Comparison of ENCODE assay signal across 1 cellular context in genomic region chr19:14496849-14497346, GRCh38.
TF ChIP-seq lines count a peak whose summit lies in the region.

No MANE protein-coding gene starts in this region.

TF ChIP-seq in HepG2, 621 proteins besides CTCF, POLR2A, EP300 and RAD21:
- TF ChIP-seq, protein P1, sequence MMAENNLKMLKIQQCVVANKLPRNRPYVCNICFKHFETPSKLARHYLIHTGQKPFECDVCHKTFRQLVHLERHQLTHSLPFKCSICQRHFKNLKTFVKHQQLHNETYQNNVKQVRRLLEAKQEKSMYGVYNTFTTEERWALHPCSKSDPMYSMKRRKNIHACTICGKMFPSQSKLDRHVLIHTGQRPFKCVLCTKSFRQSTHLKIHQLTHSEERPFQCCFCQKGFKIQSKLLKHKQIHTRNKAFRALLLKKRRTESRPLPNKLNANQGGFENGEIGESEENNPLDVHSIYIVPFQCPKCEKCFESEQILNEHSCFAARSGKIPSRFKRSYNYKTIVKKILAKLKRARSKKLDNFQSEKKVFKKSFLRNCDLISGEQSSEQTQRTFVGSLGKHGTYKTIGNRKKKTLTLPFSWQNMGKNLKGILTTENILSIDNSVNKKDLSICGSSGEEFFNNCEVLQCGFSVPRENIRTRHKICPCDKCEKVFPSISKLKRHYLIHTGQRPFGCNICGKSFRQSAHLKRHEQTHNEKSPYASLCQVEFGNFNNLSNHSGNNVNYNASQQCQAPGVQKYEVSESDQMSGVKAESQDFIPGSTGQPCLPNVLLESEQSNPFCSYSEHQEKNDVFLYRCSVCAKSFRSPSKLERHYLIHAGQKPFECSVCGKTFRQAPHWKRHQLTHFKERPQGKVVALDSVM (CRISPR knock-in tag; IDR thresholded peaks at IDR 0.05), result no peak
- TF ChIP-seq POLR2G (IDR thresholded peaks at IDR 0.05; ENCODE audit: low read depth, low read length) (0 out of 2 replicates have a peak, but pooled peaks have one; percentile 8), HMG20A (CRISPR knock-in tag; IDR thresholded peaks at IDR 0.05; ENCODE audit: borderline replicate concordance) (no peak), ZNF512B (CRISPR knock-in tag; IDR thresholded peaks at IDR 0.05; ENCODE audit: borderline replicate concordance) (no peak), ZFP36 (IDR thresholded peaks at IDR 0.05; ENCODE audit: borderline replicate concordance, low read depth, low read length, partially characterized antibody) (peak; percentile 66), SMAD1 (CRISPR knock-in tag; IDR thresholded peaks at IDR 0.05; ENCODE audit: borderline replicate concordance, low read depth) (no peak), KDM5B (CRISPR knock-in tag; IDR thresholded peaks at IDR 0.05; ENCODE audit: borderline replicate concordance) (no peak), PAWR (CRISPR knock-in tag; IDR thresholded peaks at IDR 0.05; ENCODE audit: borderline replicate concordance) (no peak), ZMYM2 (CRISPR knock-in tag; IDR thresholded peaks at IDR 0.05) (0 out of 2 replicates have a peak, but pooled peaks have one; percentile 11), RAD51 (IDR thresholded peaks at IDR 0.05; ENCODE audit: borderline replicate concordance) (no peak), HNRNPK (IDR thresholded peaks at IDR 0.05; ENCODE audit: low read depth, low read length, poor library complexity, severe bottlenecking) (no peak), BHLHE40 (IDR thresholded peaks at IDR 0.05; ENCODE audit: low read length) (no peak), ZNF776 (CRISPR knock-in tag; IDR thresholded peaks at IDR 0.05) (0 out of 2 replicates have a peak, but pooled peaks have one; percentile 4), POLR2AphosphoS5 (IDR thresholded peaks at IDR 0.05; ENCODE audit: low read depth, low read length) (0 out of 2 replicates have a peak, but pooled peaks have one; percentile 12), GTF2F1 (IDR thresholded peaks at IDR 0.05; ENCODE audit: low read length) (no peak), CBFB (CRISPR knock-in tag; IDR thresholded peaks at IDR 0.05) (no peak), THRA (CRISPR knock-in tag; IDR thresholded peaks at IDR 0.05; ENCODE audit: borderline replicate concordance) (no peak), LCORL (IDR thresholded peaks at IDR 0.05) (no peak), LCORL (CRISPR knock-in tag; IDR thresholded peaks at IDR 0.05) (no peak), ZNF766 (CRISPR knock-in tag; IDR thresholded peaks at IDR 0.05; ENCODE audit: borderline replicate concordance) (no peak), ZNF772 (CRISPR knock-in tag; IDR thresholded peaks at IDR 0.05) (peak; percentile 46; the same call in 1 of the 2 replicates), NAIF1 (CRISPR knock-in tag; IDR thresholded peaks at IDR 0.05; ENCODE audit: borderline replicate concordance) (0 out of 2 replicates have a peak, but pooled peaks have one; percentile 23), ZNF788 (CRISPR knock-in tag; IDR thresholded peaks at IDR 0.05; ENCODE audit: borderline replicate concordance) (0 out of 2 replicates have a peak, but pooled peaks have one; percentile 10), ZSCAN31 (CRISPR knock-in tag; IDR thresholded peaks at IDR 0.05; ENCODE audit: low read depth) (0 out of 2 replicates have a peak, but pooled peaks have one; percentile 22), ZNF670 (CRISPR knock-in tag; IDR thresholded peaks at IDR 0.05; ENCODE audit: borderline replicate concordance) (no peak), ZBTB3 (CRISPR knock-in tag; IDR thresholded peaks at IDR 0.05; ENCODE audit: borderline replicate concordance, low read depth) (no peak), ZNF782 (CRISPR knock-in tag; IDR thresholded peaks at IDR 0.05; ENCODE audit: borderline replicate concordance) (no peak), ELF3 (CRISPR knock-in tag; IDR thresholded peaks at IDR 0.05) (no peak), ZBTB26 (CRISPR knock-in tag; IDR thresholded peaks at IDR 0.05; ENCODE audit: borderline replicate concordance) (no peak), ZNF775 (CRISPR knock-in tag; IDR thresholded peaks at IDR 0.05; ENCODE audit: borderline replicate concordance) (no peak), EED (CRISPR knock-in tag; IDR thresholded peaks at IDR 0.05) (0 out of 2 replicates have a peak, but pooled peaks have one; percentile 30), NFYC (CRISPR knock-in tag; IDR thresholded peaks at IDR 0.05) (no peak), HNRNPUL1 (IDR thresholded peaks at IDR 0.05; ENCODE audit: low read depth, low read length) (no peak), ZSCAN22 (CRISPR knock-in tag; IDR thresholded peaks at IDR 0.05) (peak; percentile 100), FOXO1 (CRISPR knock-in tag; IDR thresholded peaks at IDR 0.05) (no peak), PHF8 (CRISPR knock-in tag; IDR thresholded peaks at IDR 0.05) (no peak)
- TF ChIP-seq, protein P2, sequence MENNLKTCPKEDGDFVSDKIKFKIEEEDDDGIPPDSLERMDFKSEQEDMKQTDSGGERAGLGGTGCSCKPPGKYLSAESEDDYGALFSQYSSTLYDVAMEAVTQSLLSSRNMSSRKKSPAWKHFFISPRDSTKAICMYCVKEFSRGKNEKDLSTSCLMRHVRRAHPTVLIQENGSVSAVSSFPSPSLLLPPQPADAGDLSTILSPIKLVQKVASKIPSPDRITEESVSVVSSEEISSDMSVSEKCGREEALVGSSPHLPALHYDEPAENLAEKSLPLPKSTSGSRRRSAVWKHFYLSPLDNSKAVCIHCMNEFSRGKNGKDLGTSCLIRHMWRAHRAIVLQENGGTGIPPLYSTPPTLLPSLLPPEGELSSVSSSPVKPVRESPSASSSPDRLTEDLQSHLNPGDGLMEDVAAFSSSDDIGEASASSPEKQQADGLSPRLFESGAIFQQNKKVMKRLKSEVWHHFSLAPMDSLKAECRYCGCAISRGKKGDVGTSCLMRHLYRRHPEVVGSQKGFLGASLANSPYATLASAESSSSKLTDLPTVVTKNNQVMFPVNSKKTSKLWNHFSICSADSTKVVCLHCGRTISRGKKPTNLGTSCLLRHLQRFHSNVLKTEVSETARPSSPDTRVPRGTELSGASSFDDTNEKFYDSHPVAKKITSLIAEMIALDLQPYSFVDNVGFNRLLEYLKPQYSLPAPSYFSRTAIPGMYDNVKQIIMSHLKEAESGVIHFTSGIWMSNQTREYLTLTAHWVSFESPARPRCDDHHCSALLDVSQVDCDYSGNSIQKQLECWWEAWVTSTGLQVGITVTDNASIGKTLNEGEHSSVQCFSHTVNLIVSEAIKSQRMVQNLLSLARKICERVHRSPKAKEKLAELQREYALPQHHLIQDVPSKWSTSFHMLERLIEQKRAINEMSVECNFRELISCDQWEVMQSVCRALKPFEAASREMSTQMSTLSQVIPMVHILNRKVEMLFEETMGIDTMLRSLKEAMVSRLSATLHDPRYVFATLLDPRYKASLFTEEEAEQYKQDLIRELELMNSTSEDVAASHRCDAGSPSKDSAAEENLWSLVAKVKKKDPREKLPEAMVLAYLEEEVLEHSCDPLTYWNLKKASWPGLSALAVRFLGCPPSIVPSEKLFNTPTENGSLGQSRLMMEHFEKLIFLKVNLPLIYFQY (CRISPR knock-in tag; IDR thresholded peaks at IDR 0.05; ENCODE audit: borderline replicate concordance), result no peak
- TF ChIP-seq, protein P3, sequence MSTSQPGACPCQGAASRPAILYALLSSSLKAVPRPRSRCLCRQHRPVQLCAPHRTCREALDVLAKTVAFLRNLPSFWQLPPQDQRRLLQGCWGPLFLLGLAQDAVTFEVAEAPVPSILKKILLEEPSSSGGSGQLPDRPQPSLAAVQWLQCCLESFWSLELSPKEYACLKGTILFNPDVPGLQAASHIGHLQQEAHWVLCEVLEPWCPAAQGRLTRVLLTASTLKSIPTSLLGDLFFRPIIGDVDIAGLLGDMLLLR (CRISPR knock-in tag; IDR thresholded peaks at IDR 0.05), result no peak
- TF ChIP-seq, protein P4, sequence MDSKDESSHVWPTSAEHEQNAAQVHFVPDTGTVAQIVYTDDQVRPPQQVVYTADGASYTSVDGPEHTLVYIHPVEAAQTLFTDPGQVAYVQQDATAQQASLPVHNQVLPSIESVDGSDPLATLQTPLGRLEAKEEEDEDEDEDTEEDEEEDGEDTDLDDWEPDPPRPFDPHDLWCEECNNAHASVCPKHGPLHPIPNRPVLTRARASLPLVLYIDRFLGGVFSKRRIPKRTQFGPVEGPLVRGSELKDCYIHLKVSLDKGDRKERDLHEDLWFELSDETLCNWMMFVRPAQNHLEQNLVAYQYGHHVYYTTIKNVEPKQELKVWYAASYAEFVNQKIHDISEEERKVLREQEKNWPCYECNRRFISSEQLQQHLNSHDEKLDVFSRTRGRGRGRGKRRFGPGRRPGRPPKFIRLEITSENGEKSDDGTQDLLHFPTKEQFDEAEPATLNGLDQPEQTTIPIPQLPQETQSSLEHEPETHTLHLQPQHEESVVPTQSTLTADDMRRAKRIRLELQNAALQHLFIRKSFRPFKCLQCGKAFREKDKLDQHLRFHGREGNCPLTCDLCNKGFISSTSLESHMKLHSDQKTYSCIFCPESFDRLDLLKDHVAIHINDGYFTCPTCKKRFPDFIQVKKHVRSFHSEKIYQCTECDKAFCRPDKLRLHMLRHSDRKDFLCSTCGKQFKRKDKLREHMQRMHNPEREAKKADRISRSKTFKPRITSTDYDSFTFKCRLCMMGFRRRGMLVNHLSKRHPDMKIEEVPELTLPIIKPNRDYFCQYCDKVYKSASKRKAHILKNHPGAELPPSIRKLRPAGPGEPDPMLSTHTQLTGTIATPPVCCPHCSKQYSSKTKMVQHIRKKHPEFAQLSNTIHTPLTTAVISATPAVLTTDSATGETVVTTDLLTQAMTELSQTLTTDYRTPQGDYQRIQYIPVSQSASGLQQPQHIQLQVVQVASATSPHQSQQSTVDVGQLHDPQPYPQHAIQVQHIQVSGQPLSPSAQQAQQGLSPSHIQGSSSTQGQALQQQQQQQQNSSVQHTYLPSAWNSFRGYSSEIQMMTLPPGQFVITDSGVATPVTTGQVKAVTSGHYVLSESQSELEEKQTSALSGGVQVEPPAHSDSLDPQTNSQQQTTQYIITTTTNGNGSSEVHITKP (CRISPR knock-in tag; IDR thresholded peaks at IDR 0.05; ENCODE audit: low read depth), result peak; percentile 70; the same call in 1 of the 2 replicates
- TF ChIP-seq, protein P5, sequence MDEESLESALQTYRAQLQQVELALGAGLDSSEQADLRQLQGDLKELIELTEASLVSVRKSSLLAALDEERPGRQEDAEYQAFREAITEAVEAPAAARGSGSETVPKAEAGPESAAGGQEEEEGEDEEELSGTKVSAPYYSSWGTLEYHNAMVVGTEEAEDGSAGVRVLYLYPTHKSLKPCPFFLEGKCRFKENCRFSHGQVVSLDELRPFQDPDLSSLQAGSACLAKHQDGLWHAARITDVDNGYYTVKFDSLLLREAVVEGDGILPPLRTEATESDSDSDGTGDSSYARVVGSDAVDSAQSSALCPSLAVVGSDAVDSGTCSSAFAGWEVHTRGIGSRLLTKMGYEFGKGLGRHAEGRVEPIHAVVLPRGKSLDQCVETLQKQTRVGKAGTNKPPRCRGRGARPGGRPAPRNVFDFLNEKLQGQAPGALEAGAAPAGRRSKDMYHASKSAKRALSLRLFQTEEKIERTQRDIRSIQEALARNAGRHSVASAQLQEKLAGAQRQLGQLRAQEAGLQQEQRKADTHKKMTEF (CRISPR knock-in tag; IDR thresholded peaks at IDR 0.05), result no peak
- TF ChIP-seq, protein P6, sequence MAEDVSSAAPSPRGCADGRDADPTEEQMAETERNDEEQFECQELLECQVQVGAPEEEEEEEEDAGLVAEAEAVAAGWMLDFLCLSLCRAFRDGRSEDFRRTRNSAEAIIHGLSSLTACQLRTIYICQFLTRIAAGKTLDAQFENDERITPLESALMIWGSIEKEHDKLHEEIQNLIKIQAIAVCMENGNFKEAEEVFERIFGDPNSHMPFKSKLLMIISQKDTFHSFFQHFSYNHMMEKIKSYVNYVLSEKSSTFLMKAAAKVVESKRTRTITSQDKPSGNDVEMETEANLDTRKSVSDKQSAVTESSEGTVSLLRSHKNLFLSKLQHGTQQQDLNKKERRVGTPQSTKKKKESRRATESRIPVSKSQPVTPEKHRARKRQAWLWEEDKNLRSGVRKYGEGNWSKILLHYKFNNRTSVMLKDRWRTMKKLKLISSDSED (CRISPR knock-in tag; IDR thresholded peaks at IDR 0.05), result no peak
